ENCODE assay signal across 30 cellular contexts in the genomic region with DNA sequence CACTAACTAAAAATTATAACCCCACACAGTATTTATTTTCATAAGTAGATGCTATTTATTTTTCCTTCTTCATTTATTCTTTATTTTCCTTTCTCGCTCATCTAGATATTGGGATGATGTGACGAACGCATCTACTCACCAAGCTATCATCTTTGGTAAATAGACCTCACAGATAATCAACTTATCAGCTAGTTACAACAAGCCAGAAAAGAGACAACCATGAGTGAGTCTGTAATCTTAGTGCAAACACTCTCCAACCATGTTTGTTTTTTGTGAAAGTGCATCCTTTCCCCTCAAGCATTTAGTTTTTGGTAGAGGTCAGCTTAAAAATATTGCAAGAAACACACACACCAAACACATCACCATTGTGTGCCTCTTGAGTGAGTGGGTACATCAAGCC.
"Had no signal": no experiment of that assay in that cellular context is flagged by ENCODE, and none has a peak within 500 bp of the region (broad histone marks: within the 10 kb centered on the region; RNA-seq: fewer than 3 reads in every experiment).

No MANE protein-coding gene starts in this region.

- H3K4me2 ChIP-seq: PC-9, SK-N-SH had no signal

- H3K9ac ChIP-seq: SK-N-SH had no signal

- ATAC-seq: Panc1, Right ventricle myocardium inferior had no signal

- FAIRE-seq: RCC 7860 had no signal

- H3K9me3 ChIP-seq: SJCRH30, SK-N-SH had no signal

- H3K36me3 ChIP-seq: SJCRH30 had no signal

- H3K4me3 ChIP-seq: PC-9, SJCRH30 had no signal

- H3K27ac ChIP-seq: PC-9, RWPE1 had no signal

- DNase-seq: Karpas-422, MV-4-11, NCI-H1092, NCI-H1105, NCI-H1417 treated with DMSO at 0.1 percent for 48 hours, NCI-H1436 treated with DMSO at 0.1 percent for 48 hours, NCI-H1694 treated with DMSO at 0.1 percent for 48 hours, NCI-H187 treated with DMSO at 0.1 percent for 48 hours, NCI-H2029, NCI-H2081, NCI-H2171 treated with DMSO at 0.1 percent for 48 hours, NCI-H226, NCI-H446 treated with DMSO at 0.1 percent for 48 hours, NCI-H510A, NCI-H524, NCI-H526, NCI-H69, NCI-H748 treated with DMSO at 0.1 percent for 48 hours, NCI-H82, PC-9, SHP77, SIG-M5, SJCRH30, SK-N-SH, SW 1271, T-helper 1 cell had no signal

- H2AFZ ChIP-seq: PC-9 had no signal

- H3K27me3 ChIP-seq: SJCRH30 had no signal
